ENCODE assay signal across 8 cellular contexts in genomic region chr6:157273756-157274088, GRCh38. TPM values are rescaled to one million over a fixed set of nuclear protein-coding genes. Genes with fewer than 3 reads are reported as not detected.
A peak's percentile ranks its signal among the peaks of the same experiment; 100 is the strongest.
DNase-seq lines count a peak whose midpoint lies in the region; ATAC-seq, FAIRE-seq and TF ChIP-seq lines count a peak whose summit lies in the region.

No MANE protein-coding gene starts in this region.

- POLR2A ChIA-PET in Panc1 (lab: Charles Lee): no interaction called here

- H3K27me3 ChIP-seq in Panc1 (ENCODE audit: control insufficient read depth, insufficient read depth, low read length): no peaks in the 10 kb centered on the region
- no peaks in the 10 kb centered on the region for H3K27me3 ChIP-seq in small intestine (ENCODE audit: control insufficient read depth in 2 of 2, insufficient read depth in 2 of 2, low read length in 2 of 2)

- 18 to 30% (median 22%) methylated on average over 12 of the region's 12 CpGs for WGBS in small intestine, 3 donors

- H3K9me3 ChIP-seq in Panc1 (ENCODE audit: control insufficient read depth, insufficient read depth, low read depth, low read length) (no peaks in the 10 kb centered on the region), small intestine (ENCODE audit: control insufficient read depth, low read depth) (no peaks in the 10 kb centered on the region)

- CTCF ChIA-PET in Panc1 (lab: Charles Lee): no interaction called here

- intact Hi-C loops in Panc1 (cut with micrococcal nuclease; ENCODE audit: unreplicated experiment): loop anchor here (5.0 kb wide), 1 partner anchor 46 kb away; no protein-coding TSS in a partner anchor

- H3K36me3 ChIP-seq in Panc1 (ENCODE audit: control insufficient read depth, insufficient read depth, low read length) (no peaks in the 10 kb centered on the region; the same call in 1 of the 2 replicates), small intestine (ENCODE audit: control insufficient read depth in 2 of 2, insufficient read depth in 2 of 2, low read length in 2 of 2) (no peaks in the 10 kb centered on the region)

- no peak for TF ChIP-seq CTCF in Panc1 (IDR thresholded peaks at IDR 0.05)

- in situ Hi-C loops in Panc1 (cut with HindIII; ENCODE audit: low pct_unique_long_range_greater_than_20kb, low sequenced_read_pairs): no loop called here

- H3K4me1 ChIP-seq in Panc1 (ENCODE audit: control insufficient read depth, insufficient read depth, low read length) (peaks cover 7% of the 10 kb centered on the region), small intestine (ENCODE audit: control insufficient read depth in 2 of 2, insufficient read depth in 1 of 2, low read depth in 1 of 2, low read length in 1 of 2) (no peaks in the 10 kb centered on the region)

- peak; percentile 33 for ATAC-seq in GM18907 (IDR thresholded peaks at IDR 0.05; ENCODE audit: unreplicated experiment)
- peak; percentile 38 for ATAC-seq in HG03159 (IDR thresholded peaks at IDR 0.05; ENCODE audit: unreplicated experiment)
- peak; percentile 74 for ATAC-seq in Panc1

- H3K4me3 ChIP-seq in Panc1 (ENCODE audit: low read depth in 2 of 2, low read length in 2 of 2) (peak overlapping the region; percentile 48 to 61), small intestine (ENCODE audit: low read depth in 1 of 2, low read length in 2 of 2) (no peak overlapping the region)

- H3K27ac ChIP-seq in Panc1 (ENCODE audit: low read length): peak overlapping the region; percentile 46
- H3K27ac ChIP-seq in small intestine (ENCODE audit: low read depth in 1 of 2, low read length in 1 of 2): no peak overlapping the region

- DNase-seq in Panc1 (ENCODE audit: low read depth, low spot score) (no peak), globus pallidus (ENCODE audit: low spot score) (peak; percentile 19), small intestine (peak; percentile 40), GF-D8 (lab: John Stamatoyannopoulos, UW) (no peak)
- DNase-seq in activated effector memory CD4-positive, alpha-beta T cell treated with Interleukin-2 at 50 U/mL for 16 hours: peak; percentile 55
- no peak for DNase-seq in NK-92 treated with Interleukin-12 subunit alpha and Interleukin-12 subunit beta, amount 100 ng/mL, for 24 hours (lab: John Stamatoyannopoulos, UW)

- no TSS peak for BruUV-seq in Panc1 (replicated peaks; lab: Mats Ljungman, UMichigan)

- FAIRE-seq in small intestine (lab: Jason Lieb, UNC): no peak

RNA-seq across cellular contexts. Expression of gene TMEM242, which starts 49.6 kb away (rescaled TPM):
- 6.8 TPM for total RNA-seq in Panc1 (2021; ENCODE audit: unreplicated experiment)
- polyA plus RNA-seq in Panc1 (2012; ENCODE audit: insufficient read length): 5.0 TPM
- 1 to 10 TPM; 3.8 to 7.5 (median 3.8) TPM for polyA plus RNA-seq in small intestine

Comparison
In these comparisons a context has a peak if more than half of its experiments do, and no peak if none do; other contexts are left out.
1. DNase-seq: peak in activated effector memory CD4-positive, alpha-beta T cell treated with Interleukin-2 at 50 U/mL for 16 hours (single experiment), globus pallidus (single experiment) and small intestine (single experiment); none in Panc1 (single experiment), NK-92 treated with Interleukin-12 subunit alpha and Interleukin-12 subunit beta, amount 100 ng/mL, for 24 hours (single experiment) and GF-D8 (single experiment).
2. H3K4me3 ChIP-seq: peak in Panc1 (2 of 2); none in small intestine (0 of 2).
3. Peak in every context shown above with its lines, with median percentiles within 50 percentile points of each other: ATAC-seq.